ENCODE assay signal across 9 cellular contexts in genomic region chr19:584240-585001, GRCh38. TPM values are rescaled to one million over a fixed set of nuclear protein-coding genes. Genes with fewer than 3 reads are reported as not detected.
A peak's percentile ranks its signal among the peaks of the same experiment; 100 is the strongest.
DNase-seq lines count a peak whose midpoint lies in the region; ATAC-seq and TF ChIP-seq lines count a peak whose summit lies in the region.
"Had no signal": no experiment of that assay in that cellular context is flagged by ENCODE, and none has a peak within 500 bp of the region (broad histone marks: within the 10 kb centered on the region; RNA-seq: fewer than 3 reads in every experiment).

No MANE protein-coding gene starts in this region.

- intact Hi-C loops in CD4-positive, alpha-beta memory T cell (cut with micrococcal nuclease): loop anchor here (1.0 kb wide), 1 partner anchor 150 kb away; no protein-coding TSS in a partner anchor

- H3K4me3 Mint-ChIP-seq in CD4-positive, alpha-beta memory T cell: no peak overlapping the region
- no peak overlapping the region for H3K4me3 Mint-ChIP-seq in stimulated activated effector memory CD8-positive, alpha-beta T cell treated with anti-CD3 and anti-CD28 coated beads, Interleukin-12 subunit alpha, Interleukin-12 subunit beta, amount 100 ng/mL, for 72 hours

- DNase-seq in CD4-positive, alpha-beta memory T cell: peak; percentile 54 to 70 (median 60)
- peak in 61 of 76 experiments; percentile 21 to 82 (median 62) for DNase-seq in HUDEP-2 (lab: John Stamatoyannopoulos, UW; ENCODE audit: unreplicated experiment in 76 of 76)
- DNase-seq in activated CD4-positive, CD25-positive, alpha-beta regulatory T cell treated with anti-CD3 and anti-CD28 coated beads, Interleukin-2, amount 50 U/mL, for 16 hours (ENCODE audit: low read depth, low spot score): peak; percentile 38
- peak; percentile 56 for DNase-seq in central memory CD4-positive, alpha-beta T cell
- DNase-seq in stimulated activated effector memory CD8-positive, alpha-beta T cell treated with anti-CD3 and anti-CD28 coated beads, Interleukin-12 subunit alpha, Interleukin-12 subunit beta, amount 100 ng/mL, for 72 hours (ENCODE audit: low spot score in 2 of 2): peak; percentile 74 to 84

- H3K4me1 Mint-ChIP-seq in CD4-positive, alpha-beta memory T cell: peaks cover 3 to 11% (median 6%) of the 10 kb centered on the region in 4 donors
- H3K4me1 Mint-ChIP-seq in stimulated activated effector memory CD8-positive, alpha-beta T cell treated with anti-CD3 and anti-CD28 coated beads, Interleukin-12 subunit alpha, Interleukin-12 subunit beta, amount 100 ng/mL, for 72 hours: peaks cover 12% of the 10 kb centered on the region

- peaks cover 19% of the 10 kb centered on the region for H3K4me1 ChIP-seq in CD4-positive, alpha-beta memory T cell (ENCODE audit: insufficient read depth, low read length)
- H3K4me1 ChIP-seq in liver (ENCODE audit: control insufficient read depth in 4 of 4, insufficient read depth in 4 of 4, low read length in 3 of 4): peaks cover 0 to 7% (median 1%) of the 10 kb centered on the region in 4 donors

- H3K27me3 Mint-ChIP-seq in CD4-positive, alpha-beta memory T cell: peaks cover 3 to 6% of the 10 kb centered on the region in 2 donors

- no peak overlapping the region for H3K9ac ChIP-seq in liver (ENCODE audit: low read depth in 1 of 2, low read length in 2 of 2)

- TF ChIP-seq CTCF in liver (IDR thresholded peaks at IDR 0.05; ENCODE audit: low read depth, low read length, missing input control): peak; percentile 61

- POLR2A ChIA-PET in CD4-positive, alpha-beta memory T cell (lab: Charles Lee; ENCODE audit: partially characterized antibody): interaction anchor here (0.9 to 2.2 kb wide), 11 partner anchors 10 to 95 kb away, joined by 3 to 7 read pairs (median 4); partner anchors contain the start of genes BSG and RNF126

- H3K4me3 ChIP-seq in CD4-positive, alpha-beta memory T cell (ENCODE audit: low read length in 2 of 2): no peak overlapping the region
- H3K4me3 ChIP-seq in liver (ENCODE audit: low read depth in 1 of 3, low read length in 3 of 3): no peak overlapping the region

- H3K36me3 Mint-ChIP-seq in CD4-positive, alpha-beta memory T cell: peaks cover 0 to 13% of the 10 kb centered on the region in 2 donors
- H3K36me3 Mint-ChIP-seq in stimulated activated effector memory CD8-positive, alpha-beta T cell treated with anti-CD3 and anti-CD28 coated beads, Interleukin-12 subunit alpha, Interleukin-12 subunit beta, amount 100 ng/mL, for 72 hours: peaks cover 26% of the 10 kb centered on the region

- H3K27ac Mint-ChIP-seq in CD4-positive, alpha-beta memory T cell: peak overlapping the region in 1 of 7 donors; percentile 75
- H3K27ac Mint-ChIP-seq in stimulated activated effector memory CD8-positive, alpha-beta T cell treated with anti-CD3 and anti-CD28 coated beads, Interleukin-12 subunit alpha, Interleukin-12 subunit beta, amount 100 ng/mL, for 72 hours: peak overlapping the region; percentile 58

- CTCF ChIA-PET in CD4-positive, alpha-beta memory T cell (lab: Charles Lee; ENCODE audit: partially characterized antibody): interaction anchor here (0.7 to 4.3 kb wide), 12 partner anchors 10 to 157 kb away, joined by 3 to 26 read pairs (median 4); partner anchors contain the start of gene RNF126

- no peaks in the 10 kb centered on the region for H3K9me3 ChIP-seq in CD4-positive, alpha-beta memory T cell (ENCODE audit: control insufficient read depth in 1 of 2, low read length in 2 of 2)
- no peaks in the 10 kb centered on the region for H3K9me3 ChIP-seq in liver (ENCODE audit: control insufficient read depth in 4 of 4, low read length in 3 of 4)

- peaks cover 14% of the 10 kb centered on the region for H3K36me3 ChIP-seq in CD4-positive, alpha-beta memory T cell (ENCODE audit: insufficient read depth, low read length)
- H3K36me3 ChIP-seq in liver (ENCODE audit: control insufficient read depth in 4 of 4, insufficient read depth in 3 of 4, low read depth in 1 of 4, low read length in 3 of 4): peaks cover 9 to 20% (median 11%) of the 10 kb centered on the region in 4 donors

- peaks cover 0 to 1% (median 0%) of the 10 kb centered on the region in 8 donors for H3K9me3 Mint-ChIP-seq in CD4-positive, alpha-beta memory T cell
- no peaks in the 10 kb centered on the region for H3K9me3 Mint-ChIP-seq in stimulated activated effector memory CD8-positive, alpha-beta T cell treated with anti-CD3 and anti-CD28 coated beads, Interleukin-12 subunit alpha, Interleukin-12 subunit beta, amount 100 ng/mL, for 72 hours

- H3K27me3 ChIP-seq in CD4-positive, alpha-beta memory T cell (ENCODE audit: insufficient read depth, low read length): peaks cover 6% of the 10 kb centered on the region
- peaks cover 0 to 4% (median 0%) of the 10 kb centered on the region in 4 donors for H3K27me3 ChIP-seq in liver (ENCODE audit: control insufficient read depth in 4 of 4, insufficient read depth in 4 of 4, low read length in 3 of 4)

- peak; percentile 74 for ATAC-seq in stimulated activated effector memory CD8-positive, alpha-beta T cell treated with anti-CD3 and anti-CD28 coated beads, Interleukin-12 subunit alpha, Interleukin-12 subunit beta, amount 100 ng/mL, for 72 hours
- ATAC-seq in HG03432 (IDR thresholded peaks at IDR 0.05; ENCODE audit: unreplicated experiment) (no peak), GM19324 (IDR thresholded peaks at IDR 0.05; ENCODE audit: low FRiP score, unreplicated experiment) (no peak)

- 28% methylated on average over 38 of the region's 38 CpGs for WGBS in liver

- TF ChIP-seq RAD21 in liver (IDR thresholded peaks at IDR 0.05): peak in 1 of 2 donors; percentile 82

- H3K27ac ChIP-seq in CD4-positive, alpha-beta memory T cell (ENCODE audit: low read depth, low read length): no peak overlapping the region
- no peak overlapping the region for H3K27ac ChIP-seq in liver (ENCODE audit: low read depth in 1 of 2, low read length in 2 of 2)

TF ChIP-seq in liver, 16 proteins besides CTCF, POLR2A, EP300 and RAD21 (continues in another document):
- TF ChIP-seq EGR1 (IDR thresholded peaks at IDR 0.05; ENCODE audit: low read depth in 2 of 2) (no peak), GABPA (IDR thresholded peaks at IDR 0.05 in 1 of 2, conservative IDR thresholded peaks at IDR 0.05 in 1 of 2) (no peak), JUND (IDR thresholded peaks at IDR 0.05) (no peak), YY1 (IDR thresholded peaks at IDR 0.05) (no peak), ATF3 (IDR thresholded peaks at IDR 0.05) (no peak), TAF1 (conservative IDR thresholded peaks at IDR 0.05) (no peak), ZBTB33 (IDR thresholded peaks at IDR 0.05) (no peak), FOXA2 (IDR thresholded peaks at IDR 0.05) (no peak), RXRA (IDR thresholded peaks at IDR 0.05) (no peak)

RNA-seq across cellular contexts. Expression of gene HCN2, which starts 5.3 kb away (rescaled TPM):
- total RNA-seq in CD4-positive, alpha-beta memory T cell: 1 to 10 TPM; 2.5 to 2.9 TPM
- polyA plus RNA-seq in CD4-positive, alpha-beta memory T cell: not detected
- total RNA-seq in liver: under 1 TPM; 0.05 to 0.17 TPM
- polyA plus RNA-seq in liver: under 1 TPM in 1 of 2 donors, not detected in 1; 0.13 TPM

RNA-seq across cellular contexts. Expression of gene BSG, which starts 12.0 kb away (rescaled TPM):
- total RNA-seq in CD4-positive, alpha-beta memory T cell: 100 to 1,000 TPM; 150 to 151 TPM
- 100 to 1,000 TPM; 332 to 346 TPM for polyA plus RNA-seq in CD4-positive, alpha-beta memory T cell
- total RNA-seq in liver: 100 to 1,000 TPM in 1 of 2 donors, 10 to 100 TPM in 1; 80.4 to 367 TPM
- polyA plus RNA-seq in liver: 100 to 1,000 TPM; 146 to 152 TPM

RNA-seq across cellular contexts. Expression of gene GZMM, which starts 40.6 kb away (rescaled TPM):
- 10 to 100 TPM; 25.5 to 28.7 TPM for total RNA-seq in CD4-positive, alpha-beta memory T cell
- 100 to 1,000 TPM in 1 of 2 donors, 10 to 100 TPM in 1; 82.1 to 122 TPM for polyA plus RNA-seq in CD4-positive, alpha-beta memory T cell
- 1 to 10 TPM; 1.0 to 1.1 TPM for total RNA-seq in liver
- 1 to 10 TPM in 1 of 2 donors, under 1 TPM in 1; 0.28 to 1.3 TPM for polyA plus RNA-seq in liver
- total RNA-seq: NCI-H460 had no signal

RNA-seq across cellular contexts. Expression of gene POLRMT, which starts 48.9 kb away (rescaled TPM):
- 100 to 1,000 TPM in 1 of 2 experiments, 10 to 100 TPM in 1; 98.9 to 103 TPM for total RNA-seq in CD4-positive, alpha-beta memory T cell
- polyA plus RNA-seq in CD4-positive, alpha-beta memory T cell: 10 to 100 TPM; 31.6 to 58.4 TPM
- 10 to 100 TPM; 16.0 to 33.0 TPM for total RNA-seq in liver
- polyA plus RNA-seq in liver: 10 to 100 TPM; 37.2 to 41.4 TPM

RNA-seq across cellular contexts. Expression of gene CDC34, which starts 52.9 kb away (rescaled TPM):
- 10 to 100 TPM; 44.4 to 46.6 TPM for total RNA-seq in CD4-positive, alpha-beta memory T cell
- 10 to 100 TPM; 26.7 to 44.0 TPM for polyA plus RNA-seq in CD4-positive, alpha-beta memory T cell
- total RNA-seq in liver: 10 to 100 TPM; 29.6 to 83.8 TPM
- 10 to 100 TPM; 19.2 to 53.9 TPM for polyA plus RNA-seq in liver

Comparison
In these comparisons a context has a peak if more than half of its experiments do, and no peak if none do; other contexts are left out.
1. RNA of gene GZMM, which starts 40.6 kb away (total RNA-seq): 25.5 to 28.7 TPM in CD4-positive, alpha-beta memory T cell; 1.0 to 1.1 TPM in liver; every median in the first group is over 10 times any median in the second.
2. Peak in every context shown above with its lines, with median percentiles within 50 percentile points of each other: DNase-seq.